1 cellular context compared by ENCODE assay signal in genomic region chr2:160205511-160205910, GRCh38.
TF ChIP-seq lines count a peak whose summit lies in the region.

No MANE protein-coding gene starts in this region.

TF ChIP-seq in GM23338, 12 proteins besides CTCF, POLR2A, EP300 and RAD21 (continued from another document):
- TF ChIP-seq ZNF462 (CRISPR knock-in tag; IDR thresholded peaks at IDR 0.05): no peak
- TF ChIP-seq ZNF331 (CRISPR knock-in tag; IDR thresholded peaks at IDR 0.05; ENCODE audit: low read depth): no peak
- no peak for TF ChIP-seq REST (IDR thresholded peaks at IDR 0.05; ENCODE audit: unreplicated experiment)
- no peak for TF ChIP-seq CREB1 (CRISPR knock-in tag; IDR thresholded peaks at IDR 0.05; ENCODE audit: low read depth)
TF ChIP-seq in GM23338: peak in this region for 0.
